ENCODE assay signal across 22 cellular contexts in the genomic region with DNA sequence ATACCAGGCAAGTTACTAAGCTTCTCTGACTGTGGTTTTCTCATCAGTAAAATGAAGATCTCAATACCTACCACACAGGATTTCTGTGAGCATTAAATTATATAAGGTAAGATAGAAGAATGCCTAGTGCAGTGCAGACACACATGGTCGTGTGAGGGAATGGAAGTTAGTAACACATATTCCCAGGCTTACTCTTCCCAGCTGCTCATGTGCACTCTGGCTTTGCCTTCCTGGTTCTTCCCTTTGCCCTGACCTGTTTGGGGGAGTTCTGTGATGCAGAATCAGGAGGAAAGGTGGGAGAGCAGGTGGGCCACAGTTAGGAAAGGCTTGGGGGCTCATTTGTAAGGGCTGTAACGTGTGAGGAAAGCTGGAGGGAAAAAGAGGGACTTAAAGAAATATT. TPM values are rescaled to one million over a fixed set of nuclear protein-coding genes. Genes with fewer than 3 reads are reported as not detected.
A peak's percentile ranks its signal among the peaks of the same experiment; 100 is the strongest.
DNase-seq lines count a peak whose midpoint lies in the region; ATAC-seq, FAIRE-seq and TF ChIP-seq lines count a peak whose summit lies in the region.
"Had no signal": no experiment of that assay in that cellular context is flagged by ENCODE, and none has a peak within 500 bp of the region (broad histone marks: within the 10 kb centered on the region; RNA-seq: fewer than 3 reads in every experiment).

No MANE protein-coding gene starts in this region.

- no peak for ATAC-seq in stimulated activated naive CD8-positive, alpha-beta T cell treated with anti-CD3 and anti-CD28 coated beads, Interleukin-15, Interleukin-2, amounts not matched to agents 100 U/mL and 50 U/mL, for 24 hours
- no peak for ATAC-seq in GM19035 (IDR thresholded peaks at IDR 0.05; ENCODE audit: unreplicated experiment)
- ATAC-seq: right lobe of liver, upper lobe of right lung had no signal

- H3K9me3 Mint-ChIP-seq in stimulated activated naive CD8-positive, alpha-beta T cell treated with anti-CD3 and anti-CD28 coated beads, Interleukin-15, Interleukin-2, amounts not matched to agents 100 ng/mL and 50 ng/mL, for 24 hours: no peaks in the 10 kb centered on the region
- peaks cover 4% of the 10 kb centered on the region for H3K9me3 Mint-ChIP-seq in activated T-helper 2 cell treated with anti-CD3 and anti-CD28 coated beads, Interferon-gamma antibody, Interleukin-2, Interleukin-4, amounts not matched to agents 10 μg/mL and 5 μg/mL and 100 μg/mL, durations not matched to agents 14 hours and 24 hours and 36 hours
- H3K9me3 Mint-ChIP-seq in nephron: no peaks in the 10 kb centered on the region

- peak overlapping the region; percentile 95 for H3K27ac Mint-ChIP-seq in stimulated activated naive CD8-positive, alpha-beta T cell treated with anti-CD3 and anti-CD28 coated beads, Interleukin-15, Interleukin-2, amounts not matched to agents 100 ng/mL and 50 ng/mL, for 24 hours
- H3K27ac Mint-ChIP-seq in activated T-helper 2 cell treated with anti-CD3 and anti-CD28 coated beads, Interferon-gamma antibody, Interleukin-2, Interleukin-4, amounts not matched to agents 10 μg/mL and 5 μg/mL and 100 μg/mL, durations not matched to agents 14 hours and 24 hours and 36 hours: peak overlapping the region; percentile 89
- peak overlapping the region; percentile 5 to 56 (median 30) for H3K27ac Mint-ChIP-seq in nephron

- H3K36me3 Mint-ChIP-seq in stimulated activated naive CD8-positive, alpha-beta T cell treated with anti-CD3 and anti-CD28 coated beads, Interleukin-15, Interleukin-2, amounts not matched to agents 100 ng/mL and 50 ng/mL, for 24 hours (ENCODE audit: low read depth): peaks cover 55% of the 10 kb centered on the region
- H3K36me3 Mint-ChIP-seq in activated T-helper 2 cell treated with anti-CD3 and anti-CD28 coated beads, Interferon-gamma antibody, Interleukin-2, Interleukin-4, amounts not matched to agents 10 μg/mL and 5 μg/mL and 100 μg/mL, durations not matched to agents 14 hours and 24 hours and 36 hours (ENCODE audit: low read depth): peaks cover 67% of the 10 kb centered on the region
- peaks cover 13% of the 10 kb centered on the region for H3K36me3 Mint-ChIP-seq in nephron (ENCODE audit: low read depth)

- DNase-seq in stimulated activated naive CD8-positive, alpha-beta T cell treated with anti-CD3 and anti-CD28 coated beads, Interleukin-15, Interleukin-2, amounts not matched to agents 100 U/mL and 50 U/mL, for 24 hours: no peak
- no peak for DNase-seq in activated T-helper 2 cell treated with anti-CD3 and anti-CD28 coated beads, Interferon-gamma antibody, Interleukin-2, Interleukin-4, amounts not matched to agents 10 μg/mL and 5 μg/mL and 100 μg/mL, durations not matched to agents 14 hours and 24 hours and 36 hours (ENCODE audit: low spot score)
- DNase-seq in cortex of kidney (lab: John Stamatoyannopoulos, UW): no peak
- DNase-seq in D721Med (ENCODE audit: insufficient read length, low spot score): no peak
- DNase-seq: activated CD8-positive, alpha-beta memory T cell treated with anti-CD3 and anti-CD28 coated beads, Interleukin-2, amount 50 U/mL, for 4 hours; adrenal gland; caudate nucleus; effector CD4-positive, alpha-beta T cell; esophagus squamous epithelium; left cardiac atrium; midbrain; NCI-H2081 treated with DMSO at 0.1 percent for 48 hours; NCI-H524 treated with DMSO at 0.1 percent for 48 hours; nucleus accumbens; right lobe of liver; SHP77; stimulated activated naive CD4-positive, alpha-beta T cell treated with Interleukin-2 at 50 U/mL for 16 hours; upper lobe of right lung; WERI-Rb-1 had no signal

- peaks cover 97% of the 10 kb centered on the region for H3K4me1 Mint-ChIP-seq in stimulated activated naive CD8-positive, alpha-beta T cell treated with anti-CD3 and anti-CD28 coated beads, Interleukin-15, Interleukin-2, amounts not matched to agents 100 ng/mL and 50 ng/mL, for 24 hours (ENCODE audit: low read depth)
- peaks cover 76% of the 10 kb centered on the region for H3K4me1 Mint-ChIP-seq in activated T-helper 2 cell treated with anti-CD3 and anti-CD28 coated beads, Interferon-gamma antibody, Interleukin-2, Interleukin-4, amounts not matched to agents 10 μg/mL and 5 μg/mL and 100 μg/mL, durations not matched to agents 14 hours and 24 hours and 36 hours (ENCODE audit: low read depth)
- peaks cover 55% of the 10 kb centered on the region for H3K4me1 Mint-ChIP-seq in nephron

- no peak for TF ChIP-seq CTCF in nephron (IDR thresholded peaks at IDR 0.05; ENCODE audit: unreplicated experiment in 3 of 3)
- no peak for TF ChIP-seq CTCF in D721Med (IDR thresholded peaks at IDR 0.05; ENCODE audit: insufficient read depth, missing control alignments)

- FAIRE-seq in D721Med (lab: Jason Lieb, UNC): no peak

- no peaks in the 10 kb centered on the region for H3K27me3 Mint-ChIP-seq in stimulated activated naive CD8-positive, alpha-beta T cell treated with anti-CD3 and anti-CD28 coated beads, Interleukin-15, Interleukin-2, amounts not matched to agents 100 ng/mL and 50 ng/mL, for 24 hours
- no peaks in the 10 kb centered on the region for H3K27me3 Mint-ChIP-seq in activated T-helper 2 cell treated with anti-CD3 and anti-CD28 coated beads, Interferon-gamma antibody, Interleukin-2, Interleukin-4, amounts not matched to agents 10 μg/mL and 5 μg/mL and 100 μg/mL, durations not matched to agents 14 hours and 24 hours and 36 hours (ENCODE audit: low read depth)
- no peaks in the 10 kb centered on the region for H3K27me3 Mint-ChIP-seq in nephron (ENCODE audit: low read depth)

- intact Hi-C loops in activated T-helper 2 cell treated with anti-CD3 and anti-CD28 coated beads, Interferon-gamma antibody, Interleukin-2, Interleukin-4, amounts not matched to agents 10 μg/mL and 5 μg/mL and 100 μg/mL, durations not matched to agents 14 hours and 24 hours and 36 hours (cut with micrococcal nuclease): no loop called here

- H3K4me3 Mint-ChIP-seq in stimulated activated naive CD8-positive, alpha-beta T cell treated with anti-CD3 and anti-CD28 coated beads, Interleukin-15, Interleukin-2, amounts not matched to agents 100 ng/mL and 50 ng/mL, for 24 hours: peak overlapping the region; percentile 46
- H3K4me3 Mint-ChIP-seq in activated T-helper 2 cell treated with anti-CD3 and anti-CD28 coated beads, Interferon-gamma antibody, Interleukin-2, Interleukin-4, amounts not matched to agents 10 μg/mL and 5 μg/mL and 100 μg/mL, durations not matched to agents 14 hours and 24 hours and 36 hours (ENCODE audit: low read depth): peak overlapping the region; percentile 0
- no peak overlapping the region for H3K4me3 Mint-ChIP-seq in nephron

RNA-seq across cellular contexts. Expression of a gene that starts 47.8 kb away (rescaled TPM):
- 359 TPM in 2 replicates for total RNA-seq in activated T-helper 2 cell treated with anti-CD3 and anti-CD28 coated beads, Interferon-gamma antibody, Interleukin-2, Interleukin-4, amounts not matched to agents 10 μg/mL and 5 μg/mL and 100 μg/mL, durations not matched to agents 14 hours and 24 hours and 36 hours

Comparison
In these comparisons a context has a peak if more than half of its experiments do, and no peak if none do; other contexts are left out.
1. H3K27ac Mint-ChIP-seq: peak in every context shown above with its lines; median percentile 95 in stimulated activated naive CD8-positive, alpha-beta T cell treated with anti-CD3 and anti-CD28 coated beads, Interleukin-15, Interleukin-2, amounts not matched to agents 100 ng/mL and 50 ng/mL, for 24 hours; 89 in activated T-helper 2 cell treated with anti-CD3 and anti-CD28 coated beads, Interferon-gamma antibody, Interleukin-2, Interleukin-4, amounts not matched to agents 10 μg/mL and 5 μg/mL and 100 μg/mL, durations not matched to agents 14 hours and 24 hours and 36 hours; 30 in nephron.
2. H3K4me3 Mint-ChIP-seq: peak in stimulated activated naive CD8-positive, alpha-beta T cell treated with anti-CD3 and anti-CD28 coated beads, Interleukin-15, Interleukin-2, amounts not matched to agents 100 ng/mL and 50 ng/mL, for 24 hours (single experiment) and activated T-helper 2 cell treated with anti-CD3 and anti-CD28 coated beads, Interferon-gamma antibody, Interleukin-2, Interleukin-4, amounts not matched to agents 10 μg/mL and 5 μg/mL and 100 μg/mL, durations not matched to agents 14 hours and 24 hours and 36 hours (single experiment); none in nephron (0 of 3).